Comparison of ENCODE assay signal across 16 cellular contexts in the genomic region with DNA sequence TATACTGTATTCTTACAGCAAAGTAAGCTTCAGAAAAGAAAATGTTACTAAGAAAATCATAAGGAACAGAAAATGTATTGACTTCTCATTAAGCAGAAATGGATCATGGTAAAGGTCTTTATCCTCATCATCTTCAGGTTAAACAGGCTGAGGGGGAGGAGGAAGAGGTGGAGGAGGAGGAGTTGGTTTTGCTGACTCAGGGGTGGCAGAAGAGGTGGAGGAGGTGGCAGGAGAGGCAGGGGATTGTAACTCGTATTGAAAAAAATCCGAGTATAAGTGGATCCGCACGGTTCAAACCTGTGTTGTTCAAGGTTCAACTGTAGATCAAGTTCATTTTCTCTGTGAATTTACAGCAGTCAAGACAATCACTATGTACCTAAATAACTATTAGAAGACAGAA. TPM values are rescaled to one million over a fixed set of nuclear protein-coding genes. Genes with fewer than 3 reads are reported as not detected.
DNase-seq lines count a peak whose midpoint lies in the region; ATAC-seq, FAIRE-seq and TF ChIP-seq lines count a peak whose summit lies in the region.
"Had no signal": no experiment of that assay in that cellular context is flagged by ENCODE, and none has a peak within 500 bp of the region (broad histone marks: within the 10 kb centered on the region; RNA-seq: fewer than 3 reads in every experiment).

No MANE protein-coding gene starts in this region.

- no peak overlapping the region for H3K14ac ChIP-seq in mesenchymal stem cell (ENCODE audit: low read length in 2 of 2)

- no peak overlapping the region for H3K9ac ChIP-seq in astrocyte (ENCODE audit: low read length)
- H3K9ac ChIP-seq in neural progenitor cell, result no peak overlapping the region
- no peak overlapping the region for H3K9ac ChIP-seq in mesenchymal stem cell (ENCODE audit: low read length)
- H3K9ac ChIP-seq: BLaER1 treated with 17β-estradiol and CSF1 and Interleukin-3, amounts not matched to agents 10 nM and 100 nM had no signal

- no peaks in the 10 kb centered on the region for H3K4me1 Mint-ChIP-seq in activated CD8-positive, alpha-beta memory T cell treated with anti-CD3 and anti-CD28 coated beads, Interleukin-2, amount 10 ng/mL, durations not matched to agents 7 days and 5 days
- H3K4me1 Mint-ChIP-seq in astrocyte (ENCODE audit: low read depth, unreplicated experiment), result no peaks in the 10 kb centered on the region
- peaks cover 21% of the 10 kb centered on the region for H3K4me1 Mint-ChIP-seq in neural progenitor cell
- H3K4me1 Mint-ChIP-seq: CD4-positive, CD25-positive, alpha-beta regulatory T cell; IgD-negative memory B cell had no signal

- H3K36me3 Mint-ChIP-seq in activated CD8-positive, alpha-beta memory T cell treated with anti-CD3 and anti-CD28 coated beads, Interleukin-2, amount 10 ng/mL, durations not matched to agents 7 days and 5 days, result no peaks in the 10 kb centered on the region
- H3K36me3 Mint-ChIP-seq in astrocyte (ENCODE audit: low read depth, unreplicated experiment) (no peaks in the 10 kb centered on the region), neural progenitor cell (no peaks in the 10 kb centered on the region)
- H3K36me3 Mint-ChIP-seq: CD4-positive, CD25-positive, alpha-beta regulatory T cell; IgD-negative memory B cell had no signal

- H3K27me3 Mint-ChIP-seq in activated CD8-positive, alpha-beta memory T cell treated with anti-CD3 and anti-CD28 coated beads, Interleukin-2, amount 10 ng/mL, durations not matched to agents 7 days and 5 days, result no peaks in the 10 kb centered on the region
- H3K27me3 Mint-ChIP-seq in astrocyte (ENCODE audit: low read depth, unreplicated experiment), result peaks cover 17% of the 10 kb centered on the region
- H3K27me3 Mint-ChIP-seq in neural progenitor cell (ENCODE audit: insufficient read depth, low read depth), result peaks cover 13% of the 10 kb centered on the region

- H2AK5ac ChIP-seq in mesenchymal stem cell (ENCODE audit: low read length, severe bottlenecking), result no peak overlapping the region

- no peak overlapping the region for H3K4me2 ChIP-seq in astrocyte (ENCODE audit: low read length)
- no peak overlapping the region for H3K4me2 ChIP-seq in neural progenitor cell
- H3K4me2 ChIP-seq in mesenchymal stem cell (ENCODE audit: low read length, poor library complexity, severe bottlenecking), result no peak overlapping the region
- H3K4me2 ChIP-seq: BLaER1 treated with 17β-estradiol and CSF1 and Interleukin-3, amounts not matched to agents 10 nM and 100 nM had no signal

- H3K27ac ChIP-seq in HEK293 (ENCODE audit: extremely low read depth, low read depth, low read length), result no peak overlapping the region
- no peak overlapping the region for H3K27ac ChIP-seq in astrocyte (ENCODE audit: low read depth, low read length)
- no peak overlapping the region for H3K27ac ChIP-seq in neural progenitor cell
- H3K27ac ChIP-seq in mesenchymal stem cell (ENCODE audit: low read length, poor library complexity, severe bottlenecking), result no peak overlapping the region
- H3K27ac ChIP-seq: BLaER1 treated with 17β-estradiol and CSF1 and Interleukin-3, amounts not matched to agents 10 nM and 100 nM had no signal

- H2BK5ac ChIP-seq in mesenchymal stem cell (ENCODE audit: low read depth, low read length, poor library complexity, severe bottlenecking), result no peak overlapping the region

- H3K18ac ChIP-seq in mesenchymal stem cell (ENCODE audit: low read depth in 1 of 2, low read length in 2 of 2), result no peak overlapping the region

- H3K4me3 ChIP-seq in HEK293 (ENCODE audit: low read depth, low read length) (no peak overlapping the region), astrocyte (ENCODE audit: insufficient read depth, low read depth, low read length) (no peak overlapping the region), neural progenitor cell (no peak overlapping the region), H7 (ENCODE audit: insufficient read depth, low read depth, low read length) (no peak overlapping the region), mesenchymal stem cell (ENCODE audit: insufficient read depth in 1 of 2, low read depth in 1 of 2, low read length in 2 of 2) (no peak overlapping the region)
- H3K4me3 ChIP-seq: BLaER1 treated with 17β-estradiol and CSF1 and Interleukin-3, amounts not matched to agents 10 nM and 100 nM; HAP-1 had no signal

- H3K9me3 ChIP-seq in HEK293 (ENCODE audit: control insufficient read depth, insufficient read depth, low read depth, low read length) (no peaks in the 10 kb centered on the region), astrocyte (ENCODE audit: insufficient read depth, low read depth, low read length) (no peaks in the 10 kb centered on the region), neural progenitor cell (ENCODE audit: low read depth) (no peaks in the 10 kb centered on the region), mesenchymal stem cell (ENCODE audit: control insufficient read depth, low read length) (no peaks in the 10 kb centered on the region)
- H3K9me3 ChIP-seq: BLaER1 treated with 17β-estradiol and CSF1 and Interleukin-3, amounts not matched to agents 10 nM and 100 nM; HAP-1 had no signal

- no peaks in the 10 kb centered on the region for H4K20me1 ChIP-seq in astrocyte (ENCODE audit: insufficient read depth, low read length)
- H4K20me1 ChIP-seq in neural progenitor cell (ENCODE audit: low read depth), result no peaks in the 10 kb centered on the region
- H4K20me1 ChIP-seq: BLaER1 treated with 17β-estradiol and CSF1 and Interleukin-3, amounts not matched to agents 10 nM and 100 nM had no signal

- POLR2A ChIA-PET in HEK293 (lab: Yijun Ruan, JAX), result interaction anchor here (0.6 kb wide), 1 partner anchor 21 kb away, joined by 3 read pairs; no protein-coding TSS in a partner anchor

- H3K36me3 ChIP-seq in HEK293 (ENCODE audit: control insufficient read depth in 2 of 2, insufficient read depth in 1 of 2, low read length in 2 of 2), result no peaks in the 10 kb centered on the region
- H3K36me3 ChIP-seq in astrocyte (ENCODE audit: insufficient read depth, low read length), result no peaks in the 10 kb centered on the region
- no peaks in the 10 kb centered on the region for H3K36me3 ChIP-seq in neural progenitor cell
- H3K36me3 ChIP-seq in H7 (replicated peaks; ENCODE audit: control insufficient read depth, insufficient read depth, low read length), result peaks cover 2% of the 10 kb centered on the region
- H3K36me3 ChIP-seq in mesenchymal stem cell (ENCODE audit: control insufficient read depth in 1 of 2, insufficient read depth in 2 of 2, low read depth in 1 of 2, low read length in 2 of 2), result no peaks in the 10 kb centered on the region
- H3K36me3 ChIP-seq: BLaER1 treated with 17β-estradiol and CSF1 and Interleukin-3, amounts not matched to agents 10 nM and 100 nM; HAP-1 had no signal

- H2BK15ac ChIP-seq in mesenchymal stem cell (ENCODE audit: low read depth, poor library complexity, severe bottlenecking), result no peak overlapping the region

- no peak overlapping the region for H3K4ac ChIP-seq in mesenchymal stem cell (ENCODE audit: low read depth in 1 of 2, low read length in 2 of 2)

- CTCF ChIA-PET in activated CD8-positive, alpha-beta memory T cell treated with anti-CD3 and anti-CD28 coated beads, Interleukin-2, amount 10 ng/mL, durations not matched to agents 7 days and 5 days (lab: Charles Lee), result interaction anchor here (1.5 kb wide), 1 partner anchor 13 kb away, joined by 4 read pairs; the partner anchor contains the start of gene GLB1L3
- CTCF ChIA-PET in HEK293 (lab: Yijun Ruan, JAX), result no interaction called here

- WGBS in mesenchymal stem cell, result 72% methylated on average over 4 of the region's 4 CpGs

- no peaks in the 10 kb centered on the region for H3F3A ChIP-seq in neural progenitor cell (ENCODE audit: low read depth)

- H4K91ac ChIP-seq in mesenchymal stem cell (ENCODE audit: low read length), result no peak overlapping the region

- TF ChIP-seq CTCF in HEK293 (tag by site-specific recombination; IDR thresholded peaks at IDR 0.05) (no peak), astrocyte (IDR thresholded peaks at IDR 0.05; ENCODE audit: insufficient read depth, low read depth, low read length) (no peak), neural progenitor cell (IDR thresholded peaks at IDR 0.05) (no peak)

- H3K23ac ChIP-seq in mesenchymal stem cell (ENCODE audit: low read length in 2 of 2), result no peak overlapping the region

- peaks cover 2% of the 10 kb centered on the region for H3K27me3 ChIP-seq in astrocyte (ENCODE audit: insufficient read depth, low read length)
- no peaks in the 10 kb centered on the region for H3K27me3 ChIP-seq in neural progenitor cell
- no peaks in the 10 kb centered on the region for H3K27me3 ChIP-seq in H7 (ENCODE audit: control insufficient read depth, insufficient read depth, low read length)
- peaks cover 0 to 33% of the 10 kb centered on the region in 2 experiments for H3K27me3 ChIP-seq in mesenchymal stem cell (ENCODE audit: control insufficient read depth in 1 of 2, insufficient read depth in 1 of 2, low read length in 2 of 2)
- H3K27me3 ChIP-seq: BLaER1 treated with 17β-estradiol and CSF1 and Interleukin-3, amounts not matched to agents 10 nM and 100 nM had no signal

- H2BK120ac ChIP-seq in mesenchymal stem cell (ENCODE audit: low read depth, low read length), result no peak overlapping the region

- peak; percentile 21 for DNase-seq in activated CD8-positive, alpha-beta memory T cell treated with anti-CD3 and anti-CD28 coated beads, Interleukin-2, amount 10 ng/mL, durations not matched to agents 7 days and 5 days
- no peak for DNase-seq in activated CD8-positive, alpha-beta memory T cell treated with anti-CD3 and anti-CD28 coated beads, Interleukin-2, amount 50 U/mL, for 48 hours
- no peak for DNase-seq in astrocyte (ENCODE audit: low read depth)
- no peak for DNase-seq in neural progenitor cell (ENCODE audit: low spot score)
- no peak for DNase-seq in H7
- DNase-seq in NOMO-1 treated with DMSO at 0.1 percent for 48 hours (lab: John Stamatoyannopoulos, UW; ENCODE audit: unreplicated experiment), result no peak
- DNase-seq in mesenchymal stem cell, result no peak
- DNase-seq: ACHN; CD4-positive, CD25-positive, alpha-beta regulatory T cell; DMS53; HFFc6 had no signal

- H3K79me1 ChIP-seq in mesenchymal stem cell (replicated peaks; ENCODE audit: low read length, poor library complexity, severe bottlenecking), result no peaks in the 10 kb centered on the region

- no peaks in the 10 kb centered on the region for H3K9me3 Mint-ChIP-seq in activated CD8-positive, alpha-beta memory T cell treated with anti-CD3 and anti-CD28 coated beads, Interleukin-2, amount 10 ng/mL, durations not matched to agents 7 days and 5 days (ENCODE audit: low read depth)
- peaks cover 2% of the 10 kb centered on the region for H3K9me3 Mint-ChIP-seq in astrocyte (ENCODE audit: unreplicated experiment)
- no peaks in the 10 kb centered on the region for H3K9me3 Mint-ChIP-seq in neural progenitor cell
- H3K9me3 Mint-ChIP-seq: CD4-positive, CD25-positive, alpha-beta regulatory T cell; HFFc6; IgD-negative memory B cell had no signal

- no peak overlapping the region for H4K8ac ChIP-seq in mesenchymal stem cell (ENCODE audit: low read length)

- H3K79me2 ChIP-seq in astrocyte (ENCODE audit: insufficient read depth, low read length) (no peaks in the 10 kb centered on the region), neural progenitor cell (ENCODE audit: low read depth) (no peaks in the 10 kb centered on the region)

- no peak for FAIRE-seq in astrocyte (lab: Jason Lieb, UNC)

- no peak overlapping the region for H2BK12ac ChIP-seq in mesenchymal stem cell (ENCODE audit: low read length in 2 of 2)

- no peak overlapping the region for H3K27ac Mint-ChIP-seq in activated CD8-positive, alpha-beta memory T cell treated with anti-CD3 and anti-CD28 coated beads, Interleukin-2, amount 10 ng/mL, durations not matched to agents 7 days and 5 days
- H3K27ac Mint-ChIP-seq in astrocyte (ENCODE audit: unreplicated experiment) (peak overlapping the region; percentile 21), neural progenitor cell (peak overlapping the region; percentile 23)
- H3K27ac Mint-ChIP-seq: CD4-positive, CD25-positive, alpha-beta regulatory T cell; HFFc6; IgD-negative memory B cell had no signal

- H2AFZ ChIP-seq in astrocyte (ENCODE audit: low read depth, low read length), result no peak overlapping the region
- no peak overlapping the region for H2AFZ ChIP-seq in neural progenitor cell (replicated peaks)
- H2AFZ ChIP-seq in mesenchymal stem cell (ENCODE audit: low read depth, low read length), result no peak overlapping the region

- no peaks in the 10 kb centered on the region for H3K4me1 ChIP-seq in HEK293 (ENCODE audit: control insufficient read depth, insufficient read depth, low read length)
- H3K4me1 ChIP-seq in astrocyte (ENCODE audit: insufficient read depth, low read length), result no peaks in the 10 kb centered on the region
- H3K4me1 ChIP-seq in neural progenitor cell, result no peaks in the 10 kb centered on the region
- H3K4me1 ChIP-seq in mesenchymal stem cell (ENCODE audit: control insufficient read depth, insufficient read depth, low read depth, low read length), result no peaks in the 10 kb centered on the region
- H3K4me1 ChIP-seq: HAP-1 had no signal

- no peak for ATAC-seq in activated CD8-positive, alpha-beta memory T cell treated with anti-CD3 and anti-CD28 coated beads, Interleukin-2, amount 10 ng/mL, durations not matched to agents 7 days and 5 days

- H3K4me3 Mint-ChIP-seq in activated CD8-positive, alpha-beta memory T cell treated with anti-CD3 and anti-CD28 coated beads, Interleukin-2, amount 10 ng/mL, durations not matched to agents 7 days and 5 days, result no peak overlapping the region
- no peak overlapping the region for H3K4me3 Mint-ChIP-seq in astrocyte (ENCODE audit: unreplicated experiment)
- H3K4me3 Mint-ChIP-seq in neural progenitor cell, result no peak overlapping the region
- H3K4me3 Mint-ChIP-seq: CD4-positive, CD25-positive, alpha-beta regulatory T cell; HFFc6; IgD-negative memory B cell had no signal

RNA-seq across cellular contexts. Expression of gene GLB1L3, which starts 13.0 kb away (rescaled TPM):
- 1 to 10 TPM; 4.1 to 6.1 TPM for total RNA-seq in activated CD8-positive, alpha-beta memory T cell treated with anti-CD3 and anti-CD28 coated beads, Interleukin-2, amount 10 ng/mL, durations not matched to agents 7 days and 5 days
- total RNA-seq in astrocyte, result 0.20 and 0.22 TPM in 2 replicates
- 0.09 TPM in 1 of 2 replicates, not detected in the other for total RNA-seq in neural progenitor cell (ENCODE audit: low replicate concordance)
- 24.0 and 35.0 TPM in 2 replicates for total RNA-seq in H7 (2014; rRNA removed; shearing (Covaris generic))
- polyA plus RNA-seq in mesenchymal stem cell (2013, experiment 1 of 2), result not detected
- polyA plus RNA-seq in mesenchymal stem cell (2013, experiment 2 of 2), result not detected
- total RNA-seq: A172, HFFc6 had no signal

RNA-seq across cellular contexts. Expression of gene ACAD8, which starts 35.8 kb away (rescaled TPM):
- total RNA-seq in activated CD8-positive, alpha-beta memory T cell treated with anti-CD3 and anti-CD28 coated beads, Interleukin-2, amount 10 ng/mL, durations not matched to agents 7 days and 5 days, result 10 to 100 TPM; 29.4 to 31.6 TPM
- total RNA-seq in astrocyte (15.2 and 15.8 TPM in 2 replicates), neural progenitor cell (ENCODE audit: low replicate concordance) (34.5 and 48.4 TPM in 2 replicates)
- 44.2 TPM in 2 replicates for total RNA-seq in H7 (2014; rRNA removed; shearing (Covaris generic))
- polyA plus RNA-seq in mesenchymal stem cell (2013, experiment 1 of 2), result 12.4 TPM
- polyA plus RNA-seq in mesenchymal stem cell (2013, experiment 2 of 2), result 12.3 TPM

RNA-seq across cellular contexts. Expression of gene THYN1, which starts 36.0 kb away (rescaled TPM):
- total RNA-seq in activated CD8-positive, alpha-beta memory T cell treated with anti-CD3 and anti-CD28 coated beads, Interleukin-2, amount 10 ng/mL, durations not matched to agents 7 days and 5 days, result 10 to 100 TPM; 69.3 to 71.1 TPM
- 30.5 and 31.6 TPM in 2 replicates for total RNA-seq in astrocyte
- total RNA-seq in neural progenitor cell (ENCODE audit: low replicate concordance), result 76.0 and 109 TPM in 2 replicates
- total RNA-seq in H7 (2014; rRNA removed; shearing (Covaris generic)), result 114 and 117 TPM in 2 replicates
- polyA plus RNA-seq in mesenchymal stem cell (2013, experiment 1 of 2), result 42.7 TPM
- 42.4 TPM for polyA plus RNA-seq in mesenchymal stem cell (2013, experiment 2 of 2)

RNA-seq across cellular contexts. Expression of gene GLB1L2, which starts 42.6 kb away (rescaled TPM):
- 1 to 10 TPM; 1.3 to 2.0 TPM for total RNA-seq in activated CD8-positive, alpha-beta memory T cell treated with anti-CD3 and anti-CD28 coated beads, Interleukin-2, amount 10 ng/mL, durations not matched to agents 7 days and 5 days
- total RNA-seq in astrocyte (2.8 and 3.0 TPM in 2 replicates), neural progenitor cell (ENCODE audit: low replicate concordance) (2.0 and 5.5 TPM in 2 replicates)
- 3.7 and 4.1 TPM in 2 replicates for total RNA-seq in H7 (2014; rRNA removed; shearing (Covaris generic))
- polyA plus RNA-seq in mesenchymal stem cell (2013, experiment 1 of 2), result 0.03 TPM
- 0.01 TPM for polyA plus RNA-seq in mesenchymal stem cell (2013, experiment 2 of 2)
- total RNA-seq: HFFc6 had no signal
